In the genomic region with DNA sequence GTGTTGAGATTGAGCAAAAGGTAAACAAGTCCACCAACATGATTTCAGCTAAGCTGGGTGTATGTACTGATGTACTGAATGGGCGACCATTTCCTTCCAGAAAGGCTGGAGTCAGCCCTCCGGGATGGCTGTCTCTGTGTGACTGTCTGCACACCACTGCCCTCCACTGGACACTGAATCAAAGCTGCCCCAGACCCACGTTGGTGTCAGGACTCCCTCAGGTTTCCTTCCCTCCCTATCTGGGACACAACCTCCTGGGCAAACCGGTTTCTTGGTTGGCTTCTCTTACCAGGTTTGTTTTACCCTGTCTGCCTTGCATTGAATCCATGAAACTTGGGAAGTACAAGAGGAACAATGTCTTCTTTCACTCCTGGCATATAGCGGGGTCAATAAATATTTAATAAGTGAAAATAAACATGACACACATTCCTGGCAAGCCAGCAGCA, we compare ENCODE assay signal across 8 cellular contexts. TPM values are rescaled to one million over a fixed set of nuclear protein-coding genes. Genes with fewer than 3 reads are reported as not detected.
DNase-seq lines count a peak whose midpoint lies in the region; ATAC-seq, FAIRE-seq and TF ChIP-seq lines count a peak whose summit lies in the region.

No MANE protein-coding gene starts in this region.

- no peak overlapping the region for H2BK120ac ChIP-seq in H1 (replicated peaks; ENCODE audit: low read depth, low read length)

- no peak overlapping the region for H3K4me3 ChIP-seq in NB4 (ENCODE audit: low read depth, low read length)
- H3K4me3 ChIP-seq in SJCRH30, result no peak overlapping the region
- no peak overlapping the region for H3K4me3 ChIP-seq in H1 (ENCODE audit: extremely low read depth in 1 of 4, insufficient read depth in 2 of 4, low read depth in 3 of 4, low read length in 4 of 4)
- H3K4me3 ChIP-seq in lung, result no peak overlapping the region

- H3K9me3 ChIP-seq in SJCRH30 (replicated peaks), result no peaks in the 10 kb centered on the region
- H3K9me3 ChIP-seq in H1 (ENCODE audit: insufficient read depth in 2 of 2, low read depth in 1 of 2, low read length in 1 of 2), result no peaks in the 10 kb centered on the region
- H3K9me3 ChIP-seq in lung (ENCODE audit: control insufficient read depth in 2 of 2, insufficient read depth in 1 of 2, low read length in 1 of 2), result no peaks in the 10 kb centered on the region

- no peak overlapping the region for H3K56ac ChIP-seq in H1 (replicated peaks; ENCODE audit: insufficient read length, low read depth, low read length)

- H2BK20ac ChIP-seq in H1 (ENCODE audit: low read length), result no peak overlapping the region

- H2BK5ac ChIP-seq in H1 (ENCODE audit: low read depth, low read length), result no peak overlapping the region

- no peak overlapping the region for H4K91ac ChIP-seq in H1 (replicated peaks; ENCODE audit: insufficient read length, low read length)

- peaks cover 10% of the 10 kb centered on the region for H3K27me3 Mint-ChIP-seq in stimulated activated memory B cell treated with anti-CD40 and anti-IgM and Interleukin-4, amounts not matched to agents 10 μg/mL and 1 μg/mL and 100 μg/mL, for 72 hours

- no peak overlapping the region for H2AFZ ChIP-seq in H1 (ENCODE audit: low read length)

- no peak overlapping the region for H3K4me3 Mint-ChIP-seq in stimulated activated memory B cell treated with anti-CD40 and anti-IgM and Interleukin-4, amounts not matched to agents 10 μg/mL and 1 μg/mL and 100 μg/mL, for 72 hours

- no peak overlapping the region for H4K8ac ChIP-seq in H1 (ENCODE audit: extremely low read depth, insufficient read depth, low read length)

- peaks cover 59% of the 10 kb centered on the region for H3K4me1 ChIP-seq in SJCRH30
- H3K4me1 ChIP-seq in H1 (replicated peaks in 1 of 4; ENCODE audit: control insufficient read depth in 3 of 4, insufficient read depth in 4 of 4, low read length in 3 of 4), result peaks cover 4 to 12% (median 9%) of the 10 kb centered on the region in 4 experiments; a peak in 5 of 7 replicates
- H3K4me1 ChIP-seq in lung (ENCODE audit: control insufficient read depth in 2 of 2, insufficient read depth in 2 of 2, low read length in 2 of 2), result peaks cover 5 to 17% of the 10 kb centered on the region in 2 donors

- H3K4me1 Mint-ChIP-seq in stimulated activated memory B cell treated with anti-CD40 and anti-IgM and Interleukin-4, amounts not matched to agents 10 μg/mL and 1 μg/mL and 100 μg/mL, for 72 hours, result peaks cover 6% of the 10 kb centered on the region

- H3K18ac ChIP-seq in H1 (ENCODE audit: extremely low read depth, low read length), result no peak overlapping the region

- H3K27ac ChIP-seq in SJCRH30 (peak overlapping the region; percentile 16; the same call in 1 of the 2 replicates), H1 (ENCODE audit: low read depth, low read length) (no peak overlapping the region), lung (ENCODE audit: low read depth in 1 of 2, low read length in 1 of 2) (peak overlapping the region in 1 of 2 donors; percentile 71)

- H3K36me3 Mint-ChIP-seq in stimulated activated memory B cell treated with anti-CD40 and anti-IgM and Interleukin-4, amounts not matched to agents 10 μg/mL and 1 μg/mL and 100 μg/mL, for 72 hours, result no peaks in the 10 kb centered on the region

- no peaks in the 10 kb centered on the region for H3K79me2 ChIP-seq in H1 (ENCODE audit: control insufficient read depth in 1 of 2, insufficient read depth in 2 of 2, low read length in 2 of 2)

- no peak overlapping the region for H3K4me2 ChIP-seq in H1 (ENCODE audit: insufficient read depth in 1 of 2, low read depth in 2 of 2, low read length in 2 of 2)

- POLR2A ChIA-PET in H1 (lab: Charles Lee; ENCODE audit: partially characterized antibody), result interaction anchor here (0.7 to 4.2 kb wide), 11 partner anchors 10 to 217 kb away, joined by 3 to 20 read pairs (median 4); partner anchors contain the start of genes ENAH and EPHX1

- TF ChIP-seq RAD21 in H1 (IDR thresholded peaks at IDR 0.05 in 1 of 2, conservative IDR thresholded peaks at IDR 0.05 in 1 of 2; ENCODE audit: low read depth in 2 of 2, low read length in 2 of 2), result peak; percentile 98

- H2AK5ac ChIP-seq in H1 (ENCODE audit: low read depth, low read length), result no peak overlapping the region

- FAIRE-seq in H1 (lab: Jason Lieb, UNC), result peak; percentile 76

- peak; percentile 85 for TF ChIP-seq CTCF in NB4 (IDR thresholded peaks at IDR 0.05; ENCODE audit: low read depth, low read length)
- peak; percentile 92 to 98 (median 95) for TF ChIP-seq CTCF in H1 (IDR thresholded peaks at IDR 0.05; ENCODE audit: control extremely low read depth in 1 of 3, insufficient read depth in 1 of 3, low read depth in 1 of 3, low read length in 3 of 3)
- TF ChIP-seq CTCF in lung (IDR thresholded peaks at IDR 0.05; ENCODE audit: control extremely low read depth, extremely low read depth), result peak; percentile 69

- 27% methylated on average over 5 of the region's 5 CpGs; no CpG with 5 or more reads in 1 of the 2 experiments for WGBS in H1 (ENCODE audit: extremely low coverage in 1 of 2, insufficient coverage in 1 of 2, insufficient read length in 1 of 2, insufficient replicate concordance in 2 of 2, low coverage in 1 of 2, low lambda C conversion rate in 2 of 2, missing lambda C conversion rate in 1 of 2), 2 experiments
- WGBS in lung, 2 donors, result 10 to 26% methylated on average over 5 of the region's 5 CpGs

- no peaks in the 10 kb centered on the region for H3K79me1 ChIP-seq in H1 (ENCODE audit: low read depth, low read length)

- CTCF ChIA-PET in H1 (lab: Charles Lee; ENCODE audit: partially characterized antibody), result interaction anchor here (0.6 to 8.9 kb wide), 63 partner anchors 8 to 330 kb away, joined by 3 to 229 read pairs (median 4); partner anchors contain the start of gene LEFTY1

- no peak for TF ChIP-seq EP300 in H1 (IDR thresholded peaks at IDR 0.05; ENCODE audit: borderline replicate concordance in 1 of 2, low read depth in 2 of 2, low read length in 2 of 2)

- no peaks in the 10 kb centered on the region for H3K27me3 ChIP-seq in SJCRH30
- H3K27me3 ChIP-seq in H1 (replicated peaks in 1 of 4; ENCODE audit: control insufficient read depth in 3 of 4, extremely low read depth in 1 of 4, insufficient read depth in 3 of 4, low read length in 3 of 4), result no peaks in the 10 kb centered on the region; a peak in 1 of 7 replicates
- H3K27me3 ChIP-seq in lung (ENCODE audit: control insufficient read depth, insufficient read depth), result no peaks in the 10 kb centered on the region

- H3K14ac ChIP-seq in H1 (ENCODE audit: insufficient read length), result no peak overlapping the region

- no peak overlapping the region for H3K9ac ChIP-seq in H1 (replicated peaks in 1 of 4; ENCODE audit: extremely low read depth in 1 of 4, low read depth in 3 of 4, low read length in 3 of 4)

- no peaks in the 10 kb centered on the region for H4K20me1 ChIP-seq in H1 (replicated peaks in 1 of 2; ENCODE audit: control insufficient read depth in 1 of 2, insufficient read depth in 2 of 2, low read length in 2 of 2)

- H3K36me3 ChIP-seq in SJCRH30, result no peaks in the 10 kb centered on the region
- H3K36me3 ChIP-seq in H1 (ENCODE audit: control insufficient read depth in 2 of 4, insufficient read depth in 4 of 4, low read length in 3 of 4), result no peaks in the 10 kb centered on the region
- H3K36me3 ChIP-seq in lung (ENCODE audit: control insufficient read depth in 2 of 2, insufficient read depth in 2 of 2, low read length in 2 of 2), result no peaks in the 10 kb centered on the region

- peak; percentile 53 for ATAC-seq in GM21360 (IDR thresholded peaks at IDR 0.05; ENCODE audit: unreplicated experiment)
- ATAC-seq in lung (ENCODE audit: insufficient read depth, low FRiP score), result peak; percentile 91
- ATAC-seq in stimulated activated memory B cell treated with anti-CD40 and anti-IgM and Interleukin-4, amounts not matched to agents 10 μg/mL and 1 μg/mL and 100 μg/mL, for 72 hours, result peak; percentile 52
- no peak for ATAC-seq in HG03135 (IDR thresholded peaks at IDR 0.05; ENCODE audit: unreplicated experiment)

- H2BK12ac ChIP-seq in H1 (ENCODE audit: low read depth, low read length), result no peak overlapping the region

- no peak overlapping the region for H4K5ac ChIP-seq in H1 (ENCODE audit: insufficient read length, low read depth, low read length)

- H2BK15ac ChIP-seq in H1 (ENCODE audit: low read length), result no peak overlapping the region

- DNase-seq in CMK (ENCODE audit: low read depth), result peak; percentile 40
- peak; percentile 86 for DNase-seq in NB4 (ENCODE audit: low read depth)
- DNase-seq in SJCRH30, result peak; percentile 92 to 98
- DNase-seq in H1 (ENCODE audit: low read depth in 1 of 2, low spot score in 2 of 2), result peak; percentile 67 to 86
- peak; percentile 88 for DNase-seq in lung (ENCODE audit: low spot score)

- H3K23ac ChIP-seq in H1 (ENCODE audit: insufficient read length), result no peak overlapping the region

- TF ChIP-seq POLR2A in NB4 (IDR thresholded peaks at IDR 0.05; ENCODE audit: extremely low read depth, insufficient read length), result no peak
- no peak for TF ChIP-seq POLR2A in H1 (IDR thresholded peaks at IDR 0.05; ENCODE audit: control extremely low read depth in 1 of 2, low read depth in 2 of 2, low read length in 2 of 2)

- no peak overlapping the region for H3K27ac Mint-ChIP-seq in stimulated activated memory B cell treated with anti-CD40 and anti-IgM and Interleukin-4, amounts not matched to agents 10 μg/mL and 1 μg/mL and 100 μg/mL, for 72 hours

- H3K9me3 Mint-ChIP-seq in stimulated activated memory B cell treated with anti-CD40 and anti-IgM and Interleukin-4, amounts not matched to agents 10 μg/mL and 1 μg/mL and 100 μg/mL, for 72 hours, result no peaks in the 10 kb centered on the region

- no peak overlapping the region for H3K4ac ChIP-seq in H1 (replicated peaks; ENCODE audit: insufficient read length, low read depth, low read length)

- peaks cover 6% of the 10 kb centered on the region for H3K23me2 ChIP-seq in H1 (ENCODE audit: low read depth, low read length)

RNA-seq across cellular contexts. Expression of gene SRP9, which starts 5.3 kb away (rescaled TPM):
- 618 and 654 TPM in 2 replicates for total RNA-seq in SJCRH30 (2014; rRNA removed; shearing (Covaris generic))
- total RNA-seq in H1 (2021; fragmentation: NEBNext Ultra II Directional; extraction: Animal tissue kit (Norgen Biotek cat#: 25700)), result 446 and 448 TPM in 2 replicates
- 342 and 572 TPM in 2 replicates for polyA plus RNA-seq in H1 (2011; rRNA removed)
- polyA plus RNA-seq in H1 (2011; cell fraction: cytosol; rRNA removed), result 639 TPM
- polyA plus RNA-seq in H1 (2011; cell fraction: nucleus; rRNA removed), result 94.4 TPM
- 256 to 682 TPM (median 537 TPM) in 4 replicates for polyA plus RNA-seq in H1 (2012, experiment 1 of 2)
- polyA plus RNA-seq in H1 (2012, experiment 2 of 2), result 59.1 TPM
- polyA plus RNA-seq in H1 (2013, experiment 1 of 2), result 274 TPM
- 272 TPM for polyA plus RNA-seq in H1 (2013, experiment 2 of 2)
- 150 and 182 TPM in 2 replicates for polyA minus RNA-seq in H1 (2011; rRNA and poly(A)+ RNA removed)
- polyA minus RNA-seq in H1 (2011; cell fraction: cytosol; rRNA and poly(A)+ RNA removed), result 259 TPM
- 78.2 TPM for polyA minus RNA-seq in H1 (2011; cell fraction: nucleus; rRNA and poly(A)+ RNA removed)
- 100 to 1,000 TPM; 192 to 244 TPM for total RNA-seq in lung
- polyA plus RNA-seq in lung, result 100 to 1,000 TPM; 156 to 172 TPM

RNA-seq across cellular contexts. Expression of gene EPHX1, which starts 37.6 kb away (rescaled TPM):
- 6.3 and 7.2 TPM in 2 replicates for total RNA-seq in SJCRH30 (2014; rRNA removed; shearing (Covaris generic))
- 79.1 and 80.0 TPM in 2 replicates for total RNA-seq in H1 (2021; fragmentation: NEBNext Ultra II Directional; extraction: Animal tissue kit (Norgen Biotek cat#: 25700))
- polyA plus RNA-seq in H1 (2011; rRNA removed) (45.3 and 47.6 TPM in 2 replicates), lung (10 to 100 TPM; 31.7 to 83.1 TPM)
- polyA plus RNA-seq in H1 (2011; cell fraction: cytosol; rRNA removed), result 23.5 TPM
- polyA plus RNA-seq in H1 (2011; cell fraction: nucleus; rRNA removed), result 50.9 TPM
- 87.4 to 98.2 TPM (median 91.4 TPM) in 4 replicates for polyA plus RNA-seq in H1 (2012, experiment 1 of 2)
- polyA plus RNA-seq in H1 (2012, experiment 2 of 2), result 157 TPM
- 157 TPM for polyA plus RNA-seq in H1 (2013, experiment 1 of 2)
- 166 TPM for polyA plus RNA-seq in H1 (2013, experiment 2 of 2)
- 30.1 and 31.7 TPM in 2 replicates for polyA minus RNA-seq in H1 (2011; rRNA and poly(A)+ RNA removed)
- polyA minus RNA-seq in H1 (2011; cell fraction: cytosol; rRNA and poly(A)+ RNA removed), result 19.2 TPM
- polyA minus RNA-seq in H1 (2011; cell fraction: nucleus; rRNA and poly(A)+ RNA removed), result 22.1 TPM
- 100 to 1,000 TPM; 114 to 115 TPM for total RNA-seq in lung

Comparison
In these comparisons a context has a peak if more than half of its experiments do, and no peak if none do; other contexts are left out.
1. DNase-seq: peak in every context shown above with its lines; median percentile 95 in SJCRH30; 88 in lung; 86 in NB4; 76 in H1; 40 in CMK.